1 cellular context compared by ENCODE assay signal in the genomic region with DNA sequence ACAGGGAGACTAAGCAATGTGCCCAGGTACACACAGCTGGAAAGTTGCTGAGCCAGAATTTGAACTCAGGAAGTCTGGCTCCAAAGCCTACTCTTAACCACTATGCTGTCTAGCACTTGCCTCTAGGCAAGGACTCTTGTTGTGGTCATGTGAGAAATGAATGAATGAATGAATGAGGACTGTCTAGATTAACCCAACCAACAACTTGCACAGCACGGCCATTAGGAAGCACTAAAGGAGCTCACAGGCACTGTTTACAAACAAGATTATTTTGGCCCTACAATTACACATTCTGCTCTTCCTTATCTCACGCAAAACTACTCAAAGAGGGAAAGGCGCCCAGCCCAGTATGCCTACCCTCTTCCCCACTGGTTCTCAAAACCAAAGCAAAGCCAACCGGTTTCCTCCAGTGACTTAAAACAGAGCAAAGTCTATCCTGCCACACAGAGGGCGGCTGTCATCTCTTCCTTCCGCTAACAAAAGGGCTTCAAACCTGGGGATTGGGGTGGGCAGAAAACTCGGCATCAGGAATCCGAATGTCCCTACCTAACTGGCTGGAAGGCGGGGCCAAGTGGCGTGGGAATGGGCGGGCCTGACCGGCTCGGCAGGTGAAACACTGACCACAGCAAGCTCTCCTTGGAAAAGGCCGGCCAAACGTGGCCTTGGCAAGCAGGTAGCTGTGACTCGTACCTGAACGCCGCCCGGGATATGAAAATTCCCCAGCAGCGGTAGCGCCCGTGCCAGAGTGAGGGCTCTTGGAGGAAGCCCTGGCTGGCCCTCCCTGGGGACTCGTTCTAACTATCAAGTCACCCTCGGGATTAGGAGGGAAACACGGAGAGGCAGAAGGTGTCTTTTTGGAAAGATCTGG.
A peak's percentile ranks its signal among the peaks of the same experiment; 100 is the strongest.
TF ChIP-seq lines count a peak whose summit lies in the region.

No MANE protein-coding gene starts in this region.

TF ChIP-seq in HepG2, 621 proteins besides CTCF, POLR2A, EP300 and RAD21 (continued from another document and continues in another):
- TF ChIP-seq, protein P1, sequence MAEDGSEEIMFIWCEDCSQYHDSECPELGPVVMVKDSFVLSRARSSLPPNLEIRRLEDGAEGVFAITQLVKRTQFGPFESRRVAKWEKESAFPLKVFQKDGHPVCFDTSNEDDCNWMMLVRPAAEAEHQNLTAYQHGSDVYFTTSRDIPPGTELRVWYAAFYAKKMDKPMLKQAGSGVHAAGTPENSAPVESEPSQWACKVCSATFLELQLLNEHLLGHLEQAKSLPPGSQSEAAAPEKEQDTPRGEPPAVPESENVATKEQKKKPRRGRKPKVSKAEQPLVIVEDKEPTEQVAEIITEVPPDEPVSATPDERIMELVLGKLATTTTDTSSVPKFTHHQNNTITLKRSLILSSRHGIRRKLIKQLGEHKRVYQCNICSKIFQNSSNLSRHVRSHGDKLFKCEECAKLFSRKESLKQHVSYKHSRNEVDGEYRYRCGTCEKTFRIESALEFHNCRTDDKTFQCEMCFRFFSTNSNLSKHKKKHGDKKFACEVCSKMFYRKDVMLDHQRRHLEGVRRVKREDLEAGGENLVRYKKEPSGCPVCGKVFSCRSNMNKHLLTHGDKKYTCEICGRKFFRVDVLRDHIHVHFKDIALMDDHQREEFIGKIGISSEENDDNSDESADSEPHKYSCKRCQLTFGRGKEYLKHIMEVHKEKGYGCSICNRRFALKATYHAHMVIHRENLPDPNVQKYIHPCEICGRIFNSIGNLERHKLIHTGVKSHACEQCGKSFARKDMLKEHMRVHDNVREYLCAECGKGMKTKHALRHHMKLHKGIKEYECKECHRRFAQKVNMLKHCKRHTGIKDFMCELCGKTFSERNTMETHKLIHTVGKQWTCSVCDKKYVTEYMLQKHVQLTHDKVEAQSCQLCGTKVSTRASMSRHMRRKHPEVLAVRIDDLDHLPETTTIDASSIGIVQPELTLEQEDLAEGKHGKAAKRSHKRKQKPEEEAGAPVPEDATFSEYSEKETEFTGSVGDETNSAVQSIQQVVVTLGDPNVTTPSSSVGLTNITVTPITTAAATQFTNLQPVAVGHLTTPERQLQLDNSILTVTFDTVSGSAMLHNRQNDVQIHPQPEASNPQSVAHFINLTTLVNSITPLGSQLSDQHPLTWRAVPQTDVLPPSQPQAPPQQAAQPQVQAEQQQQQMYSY (CRISPR knock-in tag; IDR thresholded peaks at IDR 0.05), result peak; percentile 98
- TF ChIP-seq ZNF431 (CRISPR knock-in tag; IDR thresholded peaks at IDR 0.05; ENCODE audit: borderline replicate concordance, low read depth) (no peak), GFI1 (CRISPR knock-in tag; IDR thresholded peaks at IDR 0.05; ENCODE audit: borderline replicate concordance) (no peak), NR3C1 (CRISPR knock-in tag; IDR thresholded peaks at IDR 0.05) (no peak), STAG1 (CRISPR knock-in tag; IDR thresholded peaks at IDR 0.05) (no peak; the same call in 1 of the 2 replicates), ZNF317 (CRISPR knock-in tag; IDR thresholded peaks at IDR 0.05) (0 out of 2 replicates have a peak, but pooled peaks have one; percentile 36), ZNF33A (CRISPR knock-in tag; IDR thresholded peaks at IDR 0.05; ENCODE audit: borderline replicate concordance) (no peak), RBM39 (IDR thresholded peaks at IDR 0.05; ENCODE audit: low read depth, low read length, poor library complexity, severe bottlenecking) (no peak), ZNF234 (CRISPR knock-in tag; conservative IDR thresholded peaks at IDR 0.05) (no peak), MXD4 (CRISPR knock-in tag; IDR thresholded peaks at IDR 0.05) (no peak), POLR2AphosphoS5 (IDR thresholded peaks at IDR 0.05; ENCODE audit: low read depth, low read length) (0 out of 2 replicates have a peak, but pooled peaks have one; percentile 15), NFYC (CRISPR knock-in tag; IDR thresholded peaks at IDR 0.05) (peak; percentile 53; the same call in 1 of the 2 replicates), SKI (IDR thresholded peaks at IDR 0.05; ENCODE audit: partially characterized antibody) (no peak), EZH2 (conservative IDR thresholded peaks at IDR 0.05; ENCODE audit: low read depth, low read length) (no peak), TOPORS (CRISPR knock-in tag; IDR thresholded peaks at IDR 0.05) (no peak), ZNF761 (CRISPR knock-in tag; conservative IDR thresholded peaks at IDR 0.05) (no peak), ZNF136 (CRISPR knock-in tag; IDR thresholded peaks at IDR 0.05; ENCODE audit: low read depth) (0 out of 2 replicates have a peak, but pooled peaks have one; percentile 68), ZNF441 (CRISPR knock-in tag; IDR thresholded peaks at IDR 0.05; ENCODE audit: borderline replicate concordance) (peak; percentile 65; the same call in 1 of the 2 replicates), POLR2AphosphoS2 (IDR thresholded peaks at IDR 0.05; ENCODE audit: low read depth, low read length) (no peak), SYNCRIP (IDR thresholded peaks at IDR 0.05; ENCODE audit: insufficient read depth, low read depth, low read length) (no peak), ZNF567 (CRISPR knock-in tag; IDR thresholded peaks at IDR 0.05; ENCODE audit: borderline replicate concordance) (no peak), NR2F2 (IDR thresholded peaks at IDR 0.05; ENCODE audit: borderline replicate concordance, low read depth) (no peak), SOX6 (IDR thresholded peaks at IDR 0.05) (no peak), SOX6 (CRISPR knock-in tag; IDR thresholded peaks at IDR 0.05) (peak; percentile 46; the same call in 1 of the 2 replicates), ZNF12 (CRISPR knock-in tag; IDR thresholded peaks at IDR 0.05) (0 out of 2 replicates have a peak, but pooled peaks have one; percentile 32), NAIF1 (CRISPR knock-in tag; IDR thresholded peaks at IDR 0.05; ENCODE audit: borderline replicate concordance) (no peak), ZNF24 (IDR thresholded peaks at IDR 0.05) (peak; percentile 86), ZEB1 (IDR thresholded peaks at IDR 0.05; ENCODE audit: insufficient replicate concordance, low read depth) (peak; percentile 88), TEAD2 (CRISPR knock-in tag; IDR thresholded peaks at IDR 0.05) (no peak), RXRA (CRISPR knock-in tag; IDR thresholded peaks at IDR 0.05) (no peak; the same call in 1 of the 2 replicates), MXI1 (IDR thresholded peaks at IDR 0.05; ENCODE audit: borderline replicate concordance, low read depth, low read length) (peak; percentile 50; the same call in 1 of the 3 replicates), PITX1 (CRISPR knock-in tag; IDR thresholded peaks at IDR 0.05) (peak; percentile 15; the same call in 1 of the 2 replicates), GABPB1 (CRISPR knock-in tag; IDR thresholded peaks at IDR 0.05) (peak; percentile 52; the same call in 1 of the 2 replicates), ZNF496 (CRISPR knock-in tag; IDR thresholded peaks at IDR 0.05; ENCODE audit: insufficient replicate concordance) (no peak), HOXA3 (CRISPR knock-in tag; IDR thresholded peaks at IDR 0.05) (peak; percentile 56; the same call in 1 of the 2 replicates), SALL1 (CRISPR knock-in tag; IDR thresholded peaks at IDR 0.05) (peak; percentile 68), SETDB1 (CRISPR knock-in tag; IDR thresholded peaks at IDR 0.05; ENCODE audit: borderline replicate concordance) (no peak), HNRNPLL (IDR thresholded peaks at IDR 0.05; ENCODE audit: low read depth, low read length, poor library complexity, severe bottlenecking) (peak; percentile 34), XRCC5 (optimal IDR thresholded peaks at IDR 0.05; ENCODE audit: low read length) (peak; percentile 80)
- TF ChIP-seq, protein P2, sequence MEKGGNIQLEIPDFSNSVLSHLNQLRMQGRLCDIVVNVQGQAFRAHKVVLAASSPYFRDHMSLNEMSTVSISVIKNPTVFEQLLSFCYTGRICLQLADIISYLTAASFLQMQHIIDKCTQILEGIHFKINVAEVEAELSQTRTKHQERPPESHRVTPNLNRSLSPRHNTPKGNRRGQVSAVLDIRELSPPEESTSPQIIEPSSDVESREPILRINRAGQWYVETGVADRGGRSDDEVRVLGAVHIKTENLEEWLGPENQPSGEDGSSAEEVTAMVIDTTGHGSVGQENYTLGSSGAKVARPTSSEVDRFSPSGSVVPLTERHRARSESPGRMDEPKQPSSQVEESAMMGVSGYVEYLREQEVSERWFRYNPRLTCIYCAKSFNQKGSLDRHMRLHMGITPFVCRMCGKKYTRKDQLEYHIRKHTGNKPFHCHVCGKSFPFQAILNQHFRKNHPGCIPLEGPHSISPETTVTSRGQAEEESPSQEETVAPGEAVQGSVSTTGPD (CRISPR knock-in tag; IDR thresholded peaks at IDR 0.05), result no peak
- TF ChIP-seq, protein P3, sequence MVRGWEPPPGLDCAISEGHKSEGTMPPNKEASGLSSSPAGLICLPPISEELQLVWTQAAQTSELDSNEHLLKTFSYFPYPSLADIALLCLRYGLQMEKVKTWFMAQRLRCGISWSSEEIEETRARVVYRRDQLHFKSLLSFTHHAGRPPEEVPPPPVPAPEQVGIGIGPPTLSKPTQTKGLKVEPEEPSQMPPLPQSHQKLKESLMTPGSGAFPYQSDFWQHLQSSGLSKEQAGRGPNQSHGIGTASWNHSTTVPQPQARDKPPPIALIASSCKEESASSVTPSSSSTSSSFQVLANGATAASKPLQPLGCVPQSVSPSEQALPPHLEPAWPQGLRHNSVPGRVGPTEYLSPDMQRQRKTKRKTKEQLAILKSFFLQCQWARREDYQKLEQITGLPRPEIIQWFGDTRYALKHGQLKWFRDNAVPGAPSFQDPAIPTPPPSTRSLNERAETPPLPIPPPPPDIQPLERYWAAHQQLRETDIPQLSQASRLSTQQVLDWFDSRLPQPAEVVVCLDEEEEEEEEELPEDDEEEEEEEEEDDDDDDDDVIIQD (CRISPR knock-in tag; IDR thresholded peaks at IDR 0.05; ENCODE audit: low read depth), result peak; percentile 95
- TF ChIP-seq, protein P4, sequence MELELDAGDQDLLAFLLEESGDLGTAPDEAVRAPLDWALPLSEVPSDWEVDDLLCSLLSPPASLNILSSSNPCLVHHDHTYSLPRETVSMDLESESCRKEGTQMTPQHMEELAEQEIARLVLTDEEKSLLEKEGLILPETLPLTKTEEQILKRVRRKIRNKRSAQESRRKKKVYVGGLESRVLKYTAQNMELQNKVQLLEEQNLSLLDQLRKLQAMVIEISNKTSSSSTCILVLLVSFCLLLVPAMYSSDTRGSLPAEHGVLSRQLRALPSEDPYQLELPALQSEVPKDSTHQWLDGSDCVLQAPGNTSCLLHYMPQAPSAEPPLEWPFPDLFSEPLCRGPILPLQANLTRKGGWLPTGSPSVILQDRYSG (CRISPR knock-in tag; IDR thresholded peaks at IDR 0.05), result no peak
- TF ChIP-seq, protein P5, sequence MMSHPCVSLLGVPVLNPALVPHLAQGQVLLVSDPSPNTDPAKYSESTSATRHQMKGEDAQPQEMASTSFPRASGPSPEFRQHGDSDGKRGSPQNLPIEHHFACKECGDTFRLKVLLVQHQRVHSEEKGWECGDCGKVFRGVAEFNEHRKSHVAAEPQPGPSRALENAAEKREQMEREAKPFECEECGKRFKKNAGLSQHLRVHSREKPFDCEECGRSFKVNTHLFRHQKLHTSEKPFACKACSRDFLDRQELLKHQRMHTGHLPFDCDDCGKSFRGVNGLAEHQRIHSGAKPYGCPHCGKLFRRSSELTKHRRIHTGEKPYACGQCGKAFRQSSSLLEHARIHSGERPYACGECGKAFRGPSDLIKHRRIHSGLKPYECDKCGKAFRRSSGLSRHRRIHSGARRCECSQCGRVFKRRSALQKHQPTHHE (CRISPR knock-in tag; IDR thresholded peaks at IDR 0.05; ENCODE audit: borderline replicate concordance), result no peak
- TF ChIP-seq, protein P6, sequence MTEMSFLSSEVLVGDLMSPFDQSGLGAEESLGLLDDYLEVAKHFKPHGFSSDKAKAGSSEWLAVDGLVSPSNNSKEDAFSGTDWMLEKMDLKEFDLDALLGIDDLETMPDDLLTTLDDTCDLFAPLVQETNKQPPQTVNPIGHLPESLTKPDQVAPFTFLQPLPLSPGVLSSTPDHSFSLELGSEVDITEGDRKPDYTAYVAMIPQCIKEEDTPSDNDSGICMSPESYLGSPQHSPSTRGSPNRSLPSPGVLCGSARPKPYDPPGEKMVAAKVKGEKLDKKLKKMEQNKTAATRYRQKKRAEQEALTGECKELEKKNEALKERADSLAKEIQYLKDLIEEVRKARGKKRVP (CRISPR knock-in tag; IDR thresholded peaks at IDR 0.05), result no peak
- TF ChIP-seq, protein P7, sequence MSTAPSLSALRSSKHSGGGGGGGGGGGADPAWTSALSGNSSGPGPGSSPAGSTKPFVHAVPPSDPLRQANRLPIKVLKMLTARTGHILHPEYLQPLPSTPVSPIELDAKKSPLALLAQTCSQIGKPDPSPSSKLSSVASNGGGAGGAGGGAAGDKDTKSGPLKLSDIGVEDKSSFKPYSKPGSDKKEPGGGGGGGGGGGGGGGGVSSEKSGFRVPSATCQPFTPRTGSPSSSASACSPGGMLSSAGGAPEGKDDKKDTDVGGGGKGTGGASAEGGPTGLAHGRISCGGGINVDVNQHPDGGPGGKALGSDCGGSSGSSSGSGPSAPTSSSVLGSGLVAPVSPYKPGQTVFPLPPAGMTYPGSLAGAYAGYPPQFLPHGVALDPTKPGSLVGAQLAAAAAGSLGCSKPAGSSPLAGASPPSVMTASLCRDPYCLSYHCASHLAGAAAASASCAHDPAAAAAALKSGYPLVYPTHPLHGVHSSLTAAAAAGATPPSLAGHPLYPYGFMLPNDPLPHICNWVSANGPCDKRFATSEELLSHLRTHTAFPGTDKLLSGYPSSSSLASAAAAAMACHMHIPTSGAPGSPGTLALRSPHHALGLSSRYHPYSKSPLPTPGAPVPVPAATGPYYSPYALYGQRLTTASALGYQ (CRISPR knock-in tag; IDR thresholded peaks at IDR 0.05), result no peak
- TF ChIP-seq, protein P8, sequence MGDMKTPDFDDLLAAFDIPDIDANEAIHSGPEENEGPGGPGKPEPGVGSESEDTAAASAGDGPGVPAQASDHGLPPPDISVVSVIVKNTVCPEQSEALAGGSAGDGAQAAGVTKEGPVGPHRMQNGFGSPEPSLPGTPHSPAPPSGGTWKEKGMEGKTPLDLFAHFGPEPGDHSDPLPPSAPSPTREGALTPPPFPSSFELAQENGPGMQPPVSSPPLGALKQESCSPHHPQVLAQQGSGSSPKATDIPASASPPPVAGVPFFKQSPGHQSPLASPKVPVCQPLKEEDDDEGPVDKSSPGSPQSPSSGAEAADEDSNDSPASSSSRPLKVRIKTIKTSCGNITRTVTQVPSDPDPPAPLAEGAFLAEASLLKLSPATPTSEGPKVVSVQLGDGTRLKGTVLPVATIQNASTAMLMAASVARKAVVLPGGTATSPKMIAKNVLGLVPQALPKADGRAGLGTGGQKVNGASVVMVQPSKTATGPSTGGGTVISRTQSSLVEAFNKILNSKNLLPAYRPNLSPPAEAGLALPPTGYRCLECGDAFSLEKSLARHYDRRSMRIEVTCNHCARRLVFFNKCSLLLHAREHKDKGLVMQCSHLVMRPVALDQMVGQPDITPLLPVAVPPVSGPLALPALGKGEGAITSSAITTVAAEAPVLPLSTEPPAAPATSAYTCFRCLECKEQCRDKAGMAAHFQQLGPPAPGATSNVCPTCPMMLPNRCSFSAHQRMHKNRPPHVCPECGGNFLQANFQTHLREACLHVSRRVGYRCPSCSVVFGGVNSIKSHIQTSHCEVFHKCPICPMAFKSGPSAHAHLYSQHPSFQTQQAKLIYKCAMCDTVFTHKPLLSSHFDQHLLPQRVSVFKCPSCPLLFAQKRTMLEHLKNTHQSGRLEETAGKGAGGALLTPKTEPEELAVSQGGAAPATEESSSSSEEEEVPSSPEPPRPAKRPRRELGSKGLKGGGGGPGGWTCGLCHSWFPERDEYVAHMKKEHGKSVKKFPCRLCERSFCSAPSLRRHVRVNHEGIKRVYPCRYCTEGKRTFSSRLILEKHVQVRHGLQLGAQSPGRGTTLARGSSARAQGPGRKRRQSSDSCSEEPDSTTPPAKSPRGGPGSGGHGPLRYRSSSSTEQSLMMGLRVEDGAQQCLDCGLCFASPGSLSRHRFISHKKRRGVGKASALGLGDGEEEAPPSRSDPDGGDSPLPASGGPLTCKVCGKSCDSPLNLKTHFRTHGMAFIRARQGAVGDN (CRISPR knock-in tag; IDR thresholded peaks at IDR 0.05), result peak; percentile 71
